ENCODE assay signal across 19 cellular contexts in the genomic region with DNA sequence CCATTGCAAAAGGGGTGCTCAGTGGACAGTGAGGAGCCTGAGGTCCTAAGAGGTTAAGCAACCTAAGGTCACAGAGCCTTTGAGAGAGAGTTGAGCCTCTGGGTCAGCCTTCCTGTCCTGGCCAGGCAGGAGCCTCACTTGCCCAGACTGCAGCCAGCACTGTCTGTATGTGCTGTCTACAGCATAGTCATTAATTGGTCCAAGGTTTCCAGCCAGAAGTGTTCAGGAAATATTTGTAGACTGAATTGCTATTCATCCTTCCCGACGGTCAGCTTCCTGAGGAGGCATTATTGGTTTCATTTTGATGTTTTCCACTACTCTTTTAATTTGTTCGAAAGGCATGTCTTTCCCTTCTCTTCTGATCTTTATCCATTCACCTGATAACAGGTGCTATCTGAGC. TPM values are rescaled to one million over a fixed set of nuclear protein-coding genes. Genes with fewer than 3 reads are reported as not detected.
DNase-seq lines count a peak whose midpoint lies in the region; ATAC-seq, FAIRE-seq and TF ChIP-seq lines count a peak whose summit lies in the region.
"Had no signal": no experiment of that assay in that cellular context is flagged by ENCODE, and none has a peak within 500 bp of the region (broad histone marks: within the 10 kb centered on the region; RNA-seq: fewer than 3 reads in every experiment).

No MANE protein-coding gene starts in this region.

- TF ChIP-seq POLR2A in HepG2 (IDR thresholded peaks at IDR 0.05; ENCODE audit: insufficient read depth in 1 of 2, low read depth in 2 of 2, low read length in 2 of 2): peak in 1 of 2 experiments; percentile 22; a peak in 1 of 4 replicates
- no peak for TF ChIP-seq POLR2A in right lobe of liver (IDR thresholded peaks at IDR 0.05)
- TF ChIP-seq POLR2A in erythroblast (IDR thresholded peaks at IDR 0.05; ENCODE audit: low read length): no peak

- H3K9me3 ChIP-seq in HepG2 (ENCODE audit: low read length): no peaks in the 10 kb centered on the region
- no peaks in the 10 kb centered on the region for H3K9me3 ChIP-seq in right lobe of liver
- H3K9me3 ChIP-seq: BLaER1 treated with 17β-estradiol and CSF1 and Interleukin-3, amounts not matched to agents 10 nM and 100 nM had no signal

- H3K79me2 ChIP-seq in HepG2 (ENCODE audit: insufficient read depth, low read length): peaks cover 18% of the 10 kb centered on the region

- H3K4me3 ChIP-seq in HepG2 (replicated peaks in 1 of 3; ENCODE audit: insufficient read depth in 1 of 3, low read depth in 2 of 3, low read length in 3 of 3) (no peak overlapping the region), right lobe of liver (no peak overlapping the region), foreskin fibroblast (ENCODE audit: low read depth in 1 of 2, low read length in 2 of 2) (no peak overlapping the region)
- H3K4me3 ChIP-seq: BLaER1 treated with 17β-estradiol and CSF1 and Interleukin-3, amounts not matched to agents 10 nM and 100 nM had no signal

- H3K27ac Mint-ChIP-seq in activated CD4-positive, alpha-beta T cell treated with anti-CD3 and anti-CD28 coated beads, Interleukin-2, amount 10 ng/mL, durations not matched to agents 24 days and 14 days: peak overlapping the region; percentile 78
- H3K27ac Mint-ChIP-seq: H9 had no signal

- H3K4me3 Mint-ChIP-seq in activated CD4-positive, alpha-beta T cell treated with anti-CD3 and anti-CD28 coated beads, Interleukin-2, amount 10 ng/mL, durations not matched to agents 24 days and 14 days: no peak overlapping the region
- H3K4me3 Mint-ChIP-seq: H9 had no signal

- TF ChIP-seq CTCF in HepG2 (CRISPR knock-in tag; IDR thresholded peaks at IDR 0.05): no peak
- TF ChIP-seq CTCF in right lobe of liver (IDR thresholded peaks at IDR 0.05): no peak
- no peak for TF ChIP-seq CTCF in foreskin fibroblast (IDR thresholded peaks at IDR 0.05; ENCODE audit: low read depth, low read length)
- TF ChIP-seq CTCF in GM13977 (IDR thresholded peaks at IDR 0.05; ENCODE audit: extremely low read depth, insufficient read depth, missing control alignments): no peak

- CTCF ChIA-PET in HepG2 (lab: Yijun Ruan, JAX; ENCODE audit: low intra/inter-chr PET ratio, low total read pairs): no interaction called here

- 74% methylated on average over 3 of the region's 3 CpGs for WGBS in HepG2 (ENCODE audit: low lambda C conversion rate)
- WGBS in right lobe of liver (ENCODE audit: insufficient coverage, low coverage, low lambda C conversion rate, missing lambda C conversion rate): 83% methylated on average over 3 of the region's 3 CpGs

- H3K27ac ChIP-seq in HepG2 (ENCODE audit: extremely low read length, insufficient read depth, low read length) (no peak overlapping the region), right lobe of liver (no peak overlapping the region)
- H3K27ac ChIP-seq: BLaER1 treated with 17β-estradiol and CSF1 and Interleukin-3, amounts not matched to agents 10 nM and 100 nM had no signal

- peaks cover 2% of the 10 kb centered on the region for H3K4me1 Mint-ChIP-seq in activated CD4-positive, alpha-beta T cell treated with anti-CD3 and anti-CD28 coated beads, Interleukin-2, amount 10 ng/mL, durations not matched to agents 24 days and 14 days
- H3K4me1 Mint-ChIP-seq: H9 had no signal

- TF ChIP-seq EP300 in HepG2 (IDR thresholded peaks at IDR 0.05; ENCODE audit: low read depth in 2 of 2, low read length in 2 of 2) (no peak), HepG2 (CRISPR knock-in tag; IDR thresholded peaks at IDR 0.05; ENCODE audit: borderline replicate concordance) (no peak)

- TF ChIP-seq RAD21 in HepG2 (CRISPR knock-in tag; IDR thresholded peaks at IDR 0.05): no peak

- FAIRE-seq in HepG2 (lab: Jason Lieb, UNC): no peak

- H3K36me3 ChIP-seq in HepG2 (replicated peaks in 1 of 2; ENCODE audit: control insufficient read depth in 1 of 2, insufficient read depth in 2 of 2, low read length in 2 of 2) (peaks cover 39 to 84% of the 10 kb centered on the region in 2 experiments), right lobe of liver (peaks cover 7 to 81% (median 35%) of the 10 kb centered on the region in 4 donors)

- H3K4me1 ChIP-seq in HepG2 (ENCODE audit: insufficient read depth, low read length) (peaks cover 51% of the 10 kb centered on the region), right lobe of liver (peaks cover 0 to 13% (median 4%) of the 10 kb centered on the region in 4 donors)

- no TSS peak for BruUV-seq in HepG2 (replicated peaks; lab: Mats Ljungman, UMichigan)

- peaks cover 55% of the 10 kb centered on the region for H3K36me3 Mint-ChIP-seq in activated CD4-positive, alpha-beta T cell treated with anti-CD3 and anti-CD28 coated beads, Interleukin-2, amount 10 ng/mL, durations not matched to agents 24 days and 14 days (ENCODE audit: low read depth)

- in situ Hi-C loops in HepG2 (cut with HindIII; ENCODE audit: extremely low pct_ligation_motif_present, low pct_unique_long_range_greater_than_20kb): no loop called here
- in situ Hi-C loops in GM13977 (cut with MboI; ENCODE audit: low pct_unique_long_range_greater_than_20kb, low sequenced_read_pairs, unreplicated experiment): no loop called here

- H3K27me3 Mint-ChIP-seq in activated CD4-positive, alpha-beta T cell treated with anti-CD3 and anti-CD28 coated beads, Interleukin-2, amount 10 ng/mL, durations not matched to agents 24 days and 14 days: no peaks in the 10 kb centered on the region
- H3K27me3 Mint-ChIP-seq: IgD-negative memory B cell had no signal

- no peak overlapping the region for H3K4me2 ChIP-seq in HepG2 (ENCODE audit: low read depth, low read length)
- H3K4me2 ChIP-seq: BLaER1 treated with 17β-estradiol and CSF1 and Interleukin-3, amounts not matched to agents 10 nM and 100 nM had no signal

- ATAC-seq in HepG2 (peak; percentile 9; the same call in 2 of the 3 replicates), right lobe of liver (no peak)

- no peak for DNase-seq in activated CD4-positive, alpha-beta T cell treated with anti-CD3 and anti-CD28 coated beads, Interleukin-2, amount 10 ng/mL, durations not matched to agents 24 days and 14 days
- DNase-seq in activated CD4-positive, alpha-beta T cell treated with anti-CD3 and anti-CD28 coated beads for 48 hours: no peak
- no peak for DNase-seq in HepG2 (ENCODE audit: low spot score)
- no peak for DNase-seq in right lobe of liver
- DNase-seq in foreskin fibroblast: peak; percentile 40 to 52
- DNase-seq in GM13977 (ENCODE audit: low spot score): no peak
- DNase-seq in NCI-H446 treated with DMSO at 0.1 percent for 48 hours (lab: John Stamatoyannopoulos, UW): no peak
- DNase-seq in erythroblast (lab: John Stamatoyannopoulos, UW): no peak
- DNase-seq: 8988T, COR-L47, DMS153, H9, NCI-H187 treated with DMSO at 0.1 percent for 48 hours, NCI-H2171, NCI-H774 had no signal

- intact Hi-C loops in activated CD4-positive, alpha-beta T cell treated with anti-CD3 and anti-CD28 coated beads, Interleukin-2, amount 10 ng/mL, durations not matched to agents 24 days and 14 days (cut with micrococcal nuclease): no loop called here
- intact Hi-C loops in HepG2 (cut with micrococcal nuclease; ENCODE audit: unreplicated experiment) (no loop called here), right lobe of liver (cut with DNase I) (no loop called here)

- H3K9ac ChIP-seq in HepG2 (ENCODE audit: insufficient read depth, low read depth, low read length): no peak overlapping the region
- H3K9ac ChIP-seq: BLaER1 treated with 17β-estradiol and CSF1 and Interleukin-3, amounts not matched to agents 10 nM and 100 nM had no signal

- no peaks in the 10 kb centered on the region for H3K9me3 Mint-ChIP-seq in activated CD4-positive, alpha-beta T cell treated with anti-CD3 and anti-CD28 coated beads, Interleukin-2, amount 10 ng/mL, durations not matched to agents 24 days and 14 days
- H3K9me3 Mint-ChIP-seq: H9, IgD-negative memory B cell had no signal

- no peaks in the 10 kb centered on the region for H3K27me3 ChIP-seq in HepG2 (ENCODE audit: control insufficient read depth in 1 of 2, insufficient read depth in 2 of 2, low read length in 2 of 2)
- no peaks in the 10 kb centered on the region for H3K27me3 ChIP-seq in right lobe of liver
- H3K27me3 ChIP-seq: BLaER1 treated with 17β-estradiol and CSF1 and Interleukin-3, amounts not matched to agents 10 nM and 100 nM had no signal

- peaks cover 14% of the 10 kb centered on the region for H4K20me1 ChIP-seq in HepG2 (ENCODE audit: insufficient read depth, low read length)

- H2AFZ ChIP-seq in HepG2 (ENCODE audit: low read length): no peak overlapping the region

- POLR2A ChIA-PET in HepG2 (lab: Yijun Ruan, JAX): interaction anchor here (0.9 kb wide), 1 partner anchor 23 kb away, joined by 3 read pairs; no protein-coding TSS in a partner anchor

RNA-seq across cellular contexts. Expression of a gene that starts 8.0 kb away (rescaled TPM):
- total RNA-seq in activated CD4-positive, alpha-beta T cell treated with anti-CD3 and anti-CD28 coated beads, Interleukin-2, amount 10 ng/mL, durations not matched to agents 24 days and 14 days: 128 and 131 TPM in 2 replicates
- total RNA-seq in HepG2 (2016; rRNA removed; fragmentation: Illumina TruSeq; extraction: Trizol): 391 and 418 TPM in 2 replicates
- total RNA-seq in HepG2 (2016; cell fraction: cytosol; rRNA removed; fragmentation: Illumina TruSeq; extraction: Trizol; ENCODE audit: low read depth): 232 and 239 TPM in 2 replicates
- 366 and 400 TPM in 2 replicates for total RNA-seq in HepG2 (2016; cell fraction: insoluble cytoplasmic fraction; rRNA removed; fragmentation: Illumina TruSeq; extraction: Trizol)
- 335 TPM in 2 replicates for total RNA-seq in HepG2 (2016; cell fraction: membrane; rRNA removed; fragmentation: Illumina TruSeq; extraction: Trizol)
- 176 and 181 TPM in 2 replicates for total RNA-seq in HepG2 (2016; cell fraction: nucleus; rRNA removed; fragmentation: Illumina TruSeq; extraction: Trizol)
- 266 and 288 TPM in 2 replicates for polyA plus RNA-seq in HepG2 (2011; rRNA removed)
- polyA plus RNA-seq in HepG2 (2011; cell fraction: cytosol; rRNA removed): 264 and 374 TPM in 2 replicates
- 204 and 219 TPM in 2 replicates for polyA plus RNA-seq in HepG2 (2011; cell fraction: nucleus; rRNA removed)
- 224 and 231 TPM in 2 replicates for polyA plus RNA-seq in HepG2 (2012)
- polyA plus RNA-seq in HepG2 (2016; cell fraction: cytosol; fragmentation: Illumina TruSeq; extraction: Trizol; ENCODE audit: low read depth): 171 and 195 TPM in 2 replicates
- 327 and 374 TPM in 2 replicates for polyA plus RNA-seq in HepG2 (2016; cell fraction: insoluble cytoplasmic fraction; fragmentation: Illumina TruSeq; extraction: Trizol; ENCODE audit: low read depth)
- polyA plus RNA-seq in HepG2 (2016; cell fraction: membrane; fragmentation: Illumina TruSeq; extraction: Trizol; ENCODE audit: low read depth): 204 and 212 TPM in 2 replicates
- polyA plus RNA-seq in HepG2 (2016; cell fraction: nucleus; fragmentation: Illumina TruSeq; extraction: Trizol; ENCODE audit: insufficient read depth, low read depth): 222 and 239 TPM in 2 replicates
- 289 and 526 TPM in 2 replicates for polyA minus RNA-seq in HepG2 (2011; rRNA and poly(A)+ RNA removed; ENCODE audit: low replicate concordance)
- 174 and 198 TPM in 2 replicates for polyA minus RNA-seq in HepG2 (2011; cell fraction: cytosol; rRNA and poly(A)+ RNA removed)
- polyA minus RNA-seq in HepG2 (2011; cell fraction: nucleus; rRNA and poly(A)+ RNA removed): 192 and 208 TPM in 2 replicates
- 10 to 100 TPM; 49.1 to 74.7 (median 64.4) TPM for total RNA-seq in right lobe of liver

RNA-seq across cellular contexts. Expression of a gene that starts 20.1 kb away (rescaled TPM):
- 0.43 and 1.3 TPM in 2 replicates for total RNA-seq in activated CD4-positive, alpha-beta T cell treated with anti-CD3 and anti-CD28 coated beads, Interleukin-2, amount 10 ng/mL, durations not matched to agents 24 days and 14 days
- 0.09 TPM in 1 of 2 replicates, not detected in the other for total RNA-seq in HepG2 (2016; rRNA removed; fragmentation: Illumina TruSeq; extraction: Trizol)
- total RNA-seq in HepG2 (2016; cell fraction: cytosol; rRNA removed; fragmentation: Illumina TruSeq; extraction: Trizol; ENCODE audit: low read depth): 0.71 TPM in 1 of 2 replicates, not detected in the other
- total RNA-seq in HepG2 (2016; cell fraction: insoluble cytoplasmic fraction; rRNA removed; fragmentation: Illumina TruSeq; extraction: Trizol): 0.22 TPM in 1 of 2 replicates, not detected in the other
- not detected in 2 replicates for total RNA-seq in HepG2 (2016; cell fraction: membrane; rRNA removed; fragmentation: Illumina TruSeq; extraction: Trizol)
- not detected in 2 replicates for total RNA-seq in HepG2 (2016; cell fraction: nucleus; rRNA removed; fragmentation: Illumina TruSeq; extraction: Trizol)
- not detected in 2 replicates for polyA plus RNA-seq in HepG2 (2011; rRNA removed)
- polyA plus RNA-seq in HepG2 (2011; cell fraction: cytosol; rRNA removed): not detected in 2 replicates
- 0.19 and 0.24 TPM in 2 replicates for polyA plus RNA-seq in HepG2 (2011; cell fraction: nucleus; rRNA removed)
- 0.59 TPM in 1 of 2 replicates, not detected in the other for polyA plus RNA-seq in HepG2 (2012)
- polyA plus RNA-seq in HepG2 (2016; cell fraction: cytosol; fragmentation: Illumina TruSeq; extraction: Trizol; ENCODE audit: low read depth): not detected in 2 replicates
- not detected in 2 replicates for polyA plus RNA-seq in HepG2 (2016; cell fraction: insoluble cytoplasmic fraction; fragmentation: Illumina TruSeq; extraction: Trizol; ENCODE audit: low read depth)
- not detected in 2 replicates for polyA plus RNA-seq in HepG2 (2016; cell fraction: membrane; fragmentation: Illumina TruSeq; extraction: Trizol; ENCODE audit: low read depth)
- polyA plus RNA-seq in HepG2 (2016; cell fraction: nucleus; fragmentation: Illumina TruSeq; extraction: Trizol; ENCODE audit: insufficient read depth, low read depth): 0.80 and 2.1 TPM in 2 replicates
- 0.21 TPM in 1 of 2 replicates, not detected in the other for polyA minus RNA-seq in HepG2 (2011; rRNA and poly(A)+ RNA removed; ENCODE audit: low replicate concordance)
- not detected in 2 replicates for polyA minus RNA-seq in HepG2 (2011; cell fraction: cytosol; rRNA and poly(A)+ RNA removed)
- 0.87 TPM in 1 of 2 replicates, not detected in the other for polyA minus RNA-seq in HepG2 (2011; cell fraction: nucleus; rRNA and poly(A)+ RNA removed)
- under 1 TPM in 2 of 6 experiments, not detected in 4; 0.32 to 0.43 TPM for total RNA-seq in right lobe of liver
- total RNA-seq: LHCN-M2, NCI-H460 had no signal

Comparison
In these comparisons a context has a peak if more than half of its experiments do, and no peak if none do; other contexts are left out.
1. DNase-seq: peak in foreskin fibroblast (2 of 2); none in activated CD4-positive, alpha-beta T cell treated with anti-CD3 and anti-CD28 coated beads, Interleukin-2, amount 10 ng/mL, durations not matched to agents 24 days and 14 days (single experiment), activated CD4-positive, alpha-beta T cell treated with anti-CD3 and anti-CD28 coated beads for 48 hours (single experiment), HepG2 (single experiment), right lobe of liver (0 of 3), GM13977 (single experiment), NCI-H446 treated with DMSO at 0.1 percent for 48 hours (single experiment) and erythroblast (0 of 2).